ENCODE assay signal across 8 cellular contexts in the genomic region with DNA sequence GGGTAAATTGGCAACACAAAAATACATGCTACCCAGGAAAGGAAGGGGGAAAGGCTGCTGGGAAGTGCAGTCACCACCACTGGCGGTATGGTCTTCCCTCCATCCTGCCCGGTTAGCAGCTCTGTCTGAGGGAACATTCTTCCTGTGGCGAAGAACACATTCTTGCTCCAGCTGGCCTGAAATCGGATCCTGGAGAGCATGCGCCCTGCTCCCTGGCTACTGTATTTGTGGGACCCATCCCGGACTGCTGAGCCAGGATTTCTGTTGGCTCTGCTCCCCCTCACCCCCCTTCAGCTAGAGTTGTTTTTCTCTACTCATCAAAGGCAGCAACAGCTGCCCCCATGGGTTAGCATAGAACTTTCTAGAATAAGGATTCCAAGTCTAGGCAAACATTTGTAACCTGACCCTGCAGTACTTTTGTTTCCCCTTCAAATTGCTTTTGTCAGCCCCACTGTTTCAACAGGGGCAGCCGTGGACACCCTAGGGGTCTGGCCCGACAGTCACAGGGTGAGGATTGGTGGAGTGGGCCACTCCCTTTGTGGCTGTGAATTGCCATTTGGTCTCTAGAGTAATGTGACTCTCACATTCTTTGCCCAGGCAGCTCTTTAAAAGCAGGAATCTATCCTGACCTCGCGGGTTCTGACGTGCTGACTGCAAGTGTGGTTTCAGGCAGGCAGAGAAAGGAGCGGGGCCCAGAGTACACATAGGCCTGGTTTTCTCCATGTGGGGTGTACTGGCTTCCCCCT.
DNase-seq lines count a peak whose midpoint lies in the region; ATAC-seq lines count a peak whose summit lies in the region.

No MANE protein-coding gene starts in this region.

- H3K27ac ChIP-seq in angular gyrus (ENCODE audit: low read depth, low read length) (peak overlapping the region; percentile 87), right cardiac atrium (ENCODE audit: low read length) (peak overlapping the region; percentile 87)

- WGBS in right cardiac atrium = 33% methylated on average over 12 of the region's 12 CpGs

- ATAC-seq in right cardiac atrium = peak; percentile 80 to 86
- no peak for ATAC-seq in GM21576 (IDR thresholded peaks at IDR 0.05; ENCODE audit: unreplicated experiment)
- no peak for ATAC-seq in GM19035 (IDR thresholded peaks at IDR 0.05; ENCODE audit: unreplicated experiment)

- H3K27me3 ChIP-seq in right cardiac atrium (ENCODE audit: control insufficient read depth, insufficient read depth) = no peaks in the 10 kb centered on the region

- intact Hi-C loops in right cardiac atrium (cut with DNase I) = loop anchor here in 3 of 4 donors (10.0 kb wide), 3 partner anchors 106 to 356 kb away; partner anchors contain the start of gene IRF2BP2 (in 1 of the 3)

- no peak overlapping the region for H3K4me3 ChIP-seq in right cardiac atrium (ENCODE audit: low read length)

- peaks cover 21% of the 10 kb centered on the region for H3K4me1 ChIP-seq in right cardiac atrium (ENCODE audit: control insufficient read depth, insufficient read depth, low read length)

- peak; percentile 53 for DNase-seq in stimulated activated CD4-positive, alpha-beta T cell treated with anti-CD3 and anti-CD28 coated beads, Interleukin-15, amount 100 ng/mL, for 24 hours
- no peak for DNase-seq in stimulated activated CD4-positive, alpha-beta T cell treated with anti-CD3 and anti-CD28 coated beads, Interleukin-1b, Interleukin-23, amount 100 ng/mL, for 48 hours
- DNase-seq in NCI-H2081 treated with DMSO at 0.1 percent for 48 hours (lab: John Stamatoyannopoulos, UW) = peak; percentile 26
- peak; percentile 77 to 94 (median 90) for DNase-seq in right cardiac atrium
- peak; percentile 69 for DNase-seq in putamen (ENCODE audit: low spot score)

- no peaks in the 10 kb centered on the region for H3K9me3 ChIP-seq in right cardiac atrium (ENCODE audit: control insufficient read depth, low read length)

Comparison
In these comparisons a context has a peak if more than half of its experiments do, and no peak if none do; other contexts are left out.
1. ATAC-seq: peak in right cardiac atrium (2 of 2); none in GM21576 (single experiment) and GM19035 (single experiment).